ENCODE assay signal across 15 cellular contexts in genomic region chr1:228807904-228808487, GRCh38.
DNase-seq lines count a peak whose midpoint lies in the region; ATAC-seq and TF ChIP-seq lines count a peak whose summit lies in the region.
"Had no signal": no experiment of that assay in that cellular context is flagged by ENCODE, and none has a peak within 500 bp of the region (broad histone marks: within the 10 kb centered on the region; RNA-seq: fewer than 3 reads in every experiment).

No MANE protein-coding gene starts in this region.

- DNase-seq in NCI-H69 (lab: John Stamatoyannopoulos, UW): peak; percentile 18
- peak; percentile 9 for DNase-seq in ecto neural progenitor cell (ENCODE audit: low spot score)
- no peak for DNase-seq in psoas muscle
- DNase-seq in middle frontal gyrus (ENCODE audit: extremely low spot score, low spot score): no peak
- DNase-seq in cardiac septum (ENCODE audit: low spot score): no peak
- no peak for DNase-seq in SKM-1 (lab: John Stamatoyannopoulos, UW; ENCODE audit: unreplicated experiment)
- DNase-seq in medulla oblongata (ENCODE audit: extremely low spot score): no peak
- DNase-seq: ACHN; CD4-positive, CD25-positive, alpha-beta regulatory T cell; H9 had no signal

- TF ChIP-seq CTCF in psoas muscle (IDR thresholded peaks at IDR 0.05): no peak

- H3K36me3 ChIP-seq in psoas muscle (ENCODE audit: insufficient read depth in 1 of 2, low read depth in 1 of 2): no peaks in the 10 kb centered on the region
- H3K36me3 ChIP-seq: BLaER1 treated with 17β-estradiol and CSF1 and Interleukin-3, amounts not matched to agents 10 nM and 100 nM had no signal

- ATAC-seq in GM18907 (IDR thresholded peaks at IDR 0.05; ENCODE audit: unreplicated experiment) (peak; percentile 48), psoas muscle (peak in 3 of 4 donors; percentile 42 to 62 (median 60))
- ATAC-seq: GM12878, GM23338 had no signal

- 38 to 44% (median 41%) methylated on average over 7 of the region's 7 CpGs for WGBS in psoas muscle, 3 donors

- intact Hi-C loops in psoas muscle (cut with DNase I) (no loop called here), cardiac septum (cut with DNase I) (no loop called here)

- no peak overlapping the region for H3K4me3 ChIP-seq in psoas muscle
- H3K4me3 ChIP-seq: BLaER1 treated with 17β-estradiol and CSF1 and Interleukin-3, amounts not matched to agents 10 nM and 100 nM; GM12878; GM23338 had no signal

- H3K4me1 ChIP-seq in psoas muscle: no peaks in the 10 kb centered on the region

- no peaks in the 10 kb centered on the region for H3K9me3 ChIP-seq in psoas muscle
- H3K9me3 ChIP-seq: BLaER1 treated with 17β-estradiol and CSF1 and Interleukin-3, amounts not matched to agents 10 nM and 100 nM had no signal

- no peaks in the 10 kb centered on the region for H3K27me3 ChIP-seq in psoas muscle (ENCODE audit: insufficient read depth in 3 of 3, low read length in 2 of 3)
- H3K27me3 ChIP-seq: BLaER1 treated with 17β-estradiol and CSF1 and Interleukin-3, amounts not matched to agents 10 nM and 100 nM had no signal

- H3K27ac ChIP-seq in psoas muscle: no peak overlapping the region
- H3K27ac ChIP-seq: BLaER1 treated with 17β-estradiol and CSF1 and Interleukin-3, amounts not matched to agents 10 nM and 100 nM; HL-60 had no signal

Comparison
In these comparisons a context has a peak if more than half of its experiments do, and no peak if none do; other contexts are left out.
1. DNase-seq: peak in NCI-H69 (single experiment) and ecto neural progenitor cell (single experiment); none in psoas muscle (0 of 2), middle frontal gyrus (single experiment), cardiac septum (single experiment), SKM-1 (single experiment) and medulla oblongata (single experiment).